ENCODE assay signal across 27 cellular contexts in the genomic region with DNA sequence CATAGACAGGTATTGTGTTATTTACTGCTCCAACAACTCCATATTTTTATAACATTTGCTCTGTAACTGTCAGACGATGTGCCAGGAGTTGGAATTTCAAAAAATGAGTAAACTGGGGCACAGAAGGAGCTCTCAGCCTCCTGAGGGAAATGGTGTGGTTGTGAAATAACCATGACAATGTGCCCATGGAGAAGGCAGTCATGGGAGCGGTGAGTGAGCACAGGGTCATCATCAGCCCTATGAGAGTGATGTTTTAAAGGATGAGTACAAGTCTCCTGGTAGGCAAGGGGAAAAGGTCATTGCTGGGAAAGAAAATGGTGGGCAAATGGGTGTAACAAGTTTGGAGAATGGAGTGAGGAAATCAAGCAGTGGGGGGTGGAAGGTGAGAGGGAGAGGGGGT.
"Had no signal": no experiment of that assay in that cellular context is flagged by ENCODE, and none has a peak within 500 bp of the region (broad histone marks: within the 10 kb centered on the region; RNA-seq: fewer than 3 reads in every experiment).

No MANE protein-coding gene starts in this region.

- H3K27me3 ChIP-seq: body of pancreas, colonic mucosa had no signal

- H3K27ac Mint-ChIP-seq: activated CD4-positive, alpha-beta memory T cell treated with anti-CD3 and anti-CD28 coated beads, Interleukin-2, amount 10 ng/mL, durations not matched to agents 7 days and 5 days; activated CD4-positive, alpha-beta T cell treated with anti-CD3 and anti-CD28 coated beads, Interleukin-2, amount 10 ng/mL, durations not matched to agents 7 days and 5 days; activated naive CD8-positive, alpha-beta T cell; activated T-helper 17 cell treated with anti-CD3 and anti-CD28 coated beads, Interleukin-2, amount 50 U/mL, for 72 hours; WTC11 had no signal

- H3K36me3 ChIP-seq: colonic mucosa, esophagus squamous epithelium, gastroesophageal sphincter, heart right ventricle had no signal

- H3K27me3 Mint-ChIP-seq: activated CD4-positive, alpha-beta memory T cell treated with anti-CD3 and anti-CD28 coated beads, Interleukin-2, amount 10 ng/mL, durations not matched to agents 7 days and 5 days; activated CD4-positive, alpha-beta T cell treated with anti-CD3 and anti-CD28 coated beads, Interleukin-2, amount 10 ng/mL, durations not matched to agents 7 days and 5 days; activated naive CD8-positive, alpha-beta T cell; activated T-helper 17 cell treated with anti-CD3 and anti-CD28 coated beads, Interleukin-2, amount 50 U/mL, for 72 hours had no signal

- H3K27ac ChIP-seq: body of pancreas, colonic mucosa, epithelial cell of prostate, esophagus squamous epithelium, gastroesophageal sphincter, heart right ventricle, VCaP had no signal

- ATAC-seq: activated T-cell treated with anti-CD3 and anti-CD28 coated beads, Interleukin-2, amount 50 U/mL, for 4 hours; activated T-helper 17 cell treated with anti-CD3 and anti-CD28 coated beads, Interleukin-2, amount 50 U/mL, for 72 hours; body of pancreas; gastroesophageal sphincter; heart right ventricle; WTC11 had no signal

- H3K4me3 Mint-ChIP-seq: activated CD4-positive, alpha-beta memory T cell treated with anti-CD3 and anti-CD28 coated beads, Interleukin-2, amount 10 ng/mL, durations not matched to agents 7 days and 5 days; activated CD4-positive, alpha-beta T cell treated with anti-CD3 and anti-CD28 coated beads, Interleukin-2, amount 10 ng/mL, durations not matched to agents 7 days and 5 days; activated naive CD8-positive, alpha-beta T cell; activated T-cell treated with anti-CD3 and anti-CD28 coated beads, Interleukin-2, amount 50 U/mL, for 4 hours; activated T-helper 17 cell treated with anti-CD3 and anti-CD28 coated beads, Interleukin-2, amount 50 U/mL, for 72 hours; WTC11 had no signal

- H3K9me3 ChIP-seq: colonic mucosa had no signal

- DNase-seq: activated CD4-positive, alpha-beta memory T cell treated with anti-CD3 and anti-CD28 coated beads, Interleukin-2, amount 10 ng/mL, durations not matched to agents 7 days and 5 days; activated CD4-positive, alpha-beta T cell treated with anti-CD3 and anti-CD28 coated beads for 1 hour; activated CD4-positive, alpha-beta T cell treated with anti-CD3 and anti-CD28 coated beads for 4 hours; activated CD4-positive, alpha-beta T cell treated with anti-CD3 and anti-CD28 coated beads, Interleukin-2, amount 10 ng/mL, durations not matched to agents 7 days and 5 days; activated CD4-positive, alpha-beta T cell treated with anti-CD3 and anti-CD28 coated beads, Interleukin-2, amount 50 U/mL, for 4 hours; activated CD8-positive, alpha-beta memory T cell treated with anti-CD3 and anti-CD28 coated beads, Interleukin-2, amount 50 U/mL, for 48 hours; activated effector memory CD4-positive, alpha-beta T cell treated with Interleukin-2 at 50 U/mL for 16 hours; activated gamma-delta T cell treated with Interleukin-2 at 50 U/mL for 16 hours; activated naive CD4-positive, alpha-beta T cell treated with anti-CD3 and anti-CD28 coated beads, Interleukin-2, amount 50 U/mL, for 16 hours; activated naive CD4-positive, alpha-beta T cell treated with Interleukin-2 at 50 U/mL for 16 hours; activated T-cell treated with anti-CD3 and anti-CD28 coated beads, Interleukin-2, amount 50 U/mL, for 4 hours; amygdala; aorta; body of pancreas; caudate nucleus; colonic mucosa; effector CD8-positive, alpha-beta T cell; esophagus squamous epithelium; foreskin fibroblast; heart right ventricle; T-helper 2 cell had no signal

- H3K9me3 Mint-ChIP-seq: activated T-helper 17 cell treated with anti-CD3 and anti-CD28 coated beads, Interleukin-2, amount 50 U/mL, for 72 hours had no signal

- H3K4me1 ChIP-seq: body of pancreas, colonic mucosa, esophagus squamous epithelium, gastroesophageal sphincter, heart right ventricle had no signal

- H3K4me1 Mint-ChIP-seq: activated CD4-positive, alpha-beta memory T cell treated with anti-CD3 and anti-CD28 coated beads, Interleukin-2, amount 10 ng/mL, durations not matched to agents 7 days and 5 days; activated CD4-positive, alpha-beta T cell treated with anti-CD3 and anti-CD28 coated beads, Interleukin-2, amount 10 ng/mL, durations not matched to agents 7 days and 5 days; activated T-helper 17 cell treated with anti-CD3 and anti-CD28 coated beads, Interleukin-2, amount 50 U/mL, for 72 hours; WTC11 had no signal

- H3K4me3 ChIP-seq: body of pancreas, colonic mucosa, esophagus squamous epithelium, gastroesophageal sphincter, heart right ventricle had no signal
